Comparison of ENCODE assay signal across 8 cellular contexts in the genomic region with DNA sequence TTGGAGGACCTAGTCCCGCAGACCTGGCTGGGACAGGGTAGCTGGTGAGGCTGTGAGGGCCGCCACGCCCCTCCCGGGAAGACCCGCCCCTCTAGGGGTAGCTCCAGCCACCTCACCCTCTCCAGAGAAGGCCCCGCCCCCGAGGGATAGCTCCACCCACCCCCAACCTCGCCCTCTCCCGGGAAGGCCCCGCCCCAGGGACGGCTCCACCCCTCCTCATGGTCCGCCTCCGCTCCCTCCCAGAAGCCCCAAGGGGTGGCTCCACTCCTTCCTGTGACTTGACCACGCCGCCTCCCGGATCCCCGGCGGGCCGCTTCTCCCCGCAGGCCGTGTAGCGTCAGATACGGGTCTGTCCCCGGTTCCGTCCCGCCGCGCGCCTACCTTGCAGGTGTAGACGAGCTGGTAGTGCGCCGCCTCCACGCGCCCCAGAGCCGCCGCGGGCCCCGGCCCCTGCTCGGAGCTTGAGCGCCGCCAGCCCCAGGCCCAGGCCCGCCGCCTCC. TPM values are rescaled to one million over a fixed set of nuclear protein-coding genes. Genes with fewer than 3 reads are reported as not detected.
DNase-seq lines count a peak whose midpoint lies in the region; ATAC-seq and TF ChIP-seq lines count a peak whose summit lies in the region.

No MANE protein-coding gene starts in this region.

- H3K27ac ChIP-seq in SU-DHL-6 (ENCODE audit: low read depth, low read length): peak overlapping the region; percentile 82
- H3K27ac ChIP-seq in cardiac muscle cell: peak overlapping the region; percentile 15

- H3K4me3 Mint-ChIP-seq in activated naive CD8-positive, alpha-beta T cell treated with anti-CD3 and anti-CD28 coated beads, Interleukin-2, amount 50 U/mL, for 24 hours: peak overlapping the region; percentile 79
- H3K4me3 Mint-ChIP-seq in type B pancreatic cell: peak overlapping the region; percentile 89

- peak; percentile 85 for ATAC-seq in HG02610 (IDR thresholded peaks at IDR 0.05; ENCODE audit: unreplicated experiment)
- peak; percentile 83 for ATAC-seq in activated naive CD8-positive, alpha-beta T cell treated with anti-CD3 and anti-CD28 coated beads, Interleukin-2, amount 50 U/mL, for 24 hours

- H3K27me3 ChIP-seq in SU-DHL-6 (ENCODE audit: low read length) (no peaks in the 10 kb centered on the region), cardiac muscle cell (no peaks in the 10 kb centered on the region)

- no peaks in the 10 kb centered on the region for H4K20me1 ChIP-seq in SU-DHL-6 (ENCODE audit: low read depth, low read length)

- no peaks in the 10 kb centered on the region for H3K79me2 ChIP-seq in SU-DHL-6 (ENCODE audit: insufficient read depth, low read length)

- H3K4me1 ChIP-seq in cardiac muscle cell (ENCODE audit: low read depth): no peaks in the 10 kb centered on the region

- DNase-seq in GM12864 (ENCODE audit: low read depth): peak; percentile 75
- peak; percentile 76 for DNase-seq in NCI-H1092 (lab: John Stamatoyannopoulos, UW)
- DNase-seq in activated naive CD8-positive, alpha-beta T cell treated with anti-CD3 and anti-CD28 coated beads, Interleukin-2, amount 50 U/mL, for 24 hours: peak; percentile 99
- DNase-seq in cardiac muscle cell (ENCODE audit: low read depth in 1 of 2, low spot score in 1 of 2): peak; percentile 95 to 97
- DNase-seq in posterior cingulate gyrus: peak; percentile 88 to 99 (median 94)
- DNase-seq in type B pancreatic cell (ENCODE audit: extremely low spot score, unreplicated experiment): peak; percentile 97

- H3K36me3 Mint-ChIP-seq in activated naive CD8-positive, alpha-beta T cell treated with anti-CD3 and anti-CD28 coated beads, Interleukin-2, amount 50 U/mL, for 24 hours (ENCODE audit: low read depth): no peaks in the 10 kb centered on the region
- no peaks in the 10 kb centered on the region for H3K36me3 Mint-ChIP-seq in type B pancreatic cell

- H2AFZ ChIP-seq in SU-DHL-6 (ENCODE audit: low read depth, low read length, severe bottlenecking): no peak overlapping the region

- H3F3A ChIP-seq in SU-DHL-6 (ENCODE audit: insufficient read depth): no peaks in the 10 kb centered on the region

- no peaks in the 10 kb centered on the region for H3K9me2 ChIP-seq in SU-DHL-6 (replicated peaks; ENCODE audit: insufficient read depth, low read length)

- H3K4me1 Mint-ChIP-seq in activated naive CD8-positive, alpha-beta T cell treated with anti-CD3 and anti-CD28 coated beads, Interleukin-2, amount 50 U/mL, for 24 hours: peaks cover 6% of the 10 kb centered on the region
- peaks cover 6% of the 10 kb centered on the region for H3K4me1 Mint-ChIP-seq in type B pancreatic cell (ENCODE audit: unreplicated experiment)

- H3K27me3 Mint-ChIP-seq in activated naive CD8-positive, alpha-beta T cell treated with anti-CD3 and anti-CD28 coated beads, Interleukin-2, amount 50 U/mL, for 24 hours: no peaks in the 10 kb centered on the region
- no peaks in the 10 kb centered on the region for H3K27me3 Mint-ChIP-seq in type B pancreatic cell

- H3K9me3 ChIP-seq in SU-DHL-6 (ENCODE audit: insufficient read depth, low read length) (no peaks in the 10 kb centered on the region), cardiac muscle cell (ENCODE audit: low read depth) (no peaks in the 10 kb centered on the region)

- H3K36me3 ChIP-seq in SU-DHL-6 (ENCODE audit: low read length): no peaks in the 10 kb centered on the region
- H3K36me3 ChIP-seq in cardiac muscle cell: peaks cover 2% of the 10 kb centered on the region

- H3K4me3 ChIP-seq in GM12864 (ENCODE audit: low read depth, low read length) (peak overlapping the region; percentile 84), SU-DHL-6 (ENCODE audit: insufficient read depth, low read length, poor library complexity, severe bottlenecking) (peak overlapping the region; percentile 84), cardiac muscle cell (peak overlapping the region; percentile 68)

- no peaks in the 10 kb centered on the region for H3K9me3 Mint-ChIP-seq in activated naive CD8-positive, alpha-beta T cell treated with anti-CD3 and anti-CD28 coated beads, Interleukin-2, amount 50 U/mL, for 24 hours
- H3K9me3 Mint-ChIP-seq in type B pancreatic cell: no peaks in the 10 kb centered on the region

- peak overlapping the region; percentile 65 for H3K4me2 ChIP-seq in SU-DHL-6 (ENCODE audit: low read depth, low read length, poor library complexity, severe bottlenecking)

- peak overlapping the region; percentile 70 for H3K27ac Mint-ChIP-seq in activated naive CD8-positive, alpha-beta T cell treated with anti-CD3 and anti-CD28 coated beads, Interleukin-2, amount 50 U/mL, for 24 hours
- H3K27ac Mint-ChIP-seq in type B pancreatic cell: peak overlapping the region; percentile 70

- H3K9ac ChIP-seq in SU-DHL-6 (ENCODE audit: low read length): peak overlapping the region; percentile 88

- intact Hi-C loops in posterior cingulate gyrus (cut with DNase I): loop anchor here (1.0 to 5.0 kb wide), 3 partner anchors 24 to 51 kb away; a partner anchor contains a TSS

- no peak for TF ChIP-seq CTCF in GM12864 (IDR thresholded peaks at IDR 0.05; ENCODE audit: low read depth, low read length, missing control alignments)
- TF ChIP-seq CTCF in SU-DHL-6 (IDR thresholded peaks at IDR 0.05; ENCODE audit: insufficient read depth, low read length, poor library complexity, severe bottlenecking): no peak
- no peak for TF ChIP-seq CTCF in cardiac muscle cell (IDR thresholded peaks at IDR 0.05; ENCODE audit: low read depth, low read length)
- no peak for TF ChIP-seq CTCF in type B pancreatic cell (conservative IDR thresholded peaks at IDR 0.05)

RNA-seq across cellular contexts. Expression of a gene that starts 0.4 kb away (rescaled TPM):
- total RNA-seq in cardiac muscle cell: 28.0 and 45.4 TPM in 2 replicates
- 31.8 and 48.2 TPM in 2 replicates for polyA plus RNA-seq in cardiac muscle cell
- total RNA-seq in type B pancreatic cell (ENCODE audit: low replicate concordance): 10.4 and 14.0 TPM in 2 replicates

RNA-seq across cellular contexts. Expression of a gene that starts 10.3 kb away (rescaled TPM):
- 0.46 and 2.1 TPM in 2 replicates for total RNA-seq in cardiac muscle cell
- polyA plus RNA-seq in cardiac muscle cell: 2.1 TPM in 2 replicates
- total RNA-seq in type B pancreatic cell (ENCODE audit: low replicate concordance): 2.0 and 2.6 TPM in 2 replicates

RNA-seq across cellular contexts. Expression of a gene that starts 35.8 kb away (rescaled TPM):
- total RNA-seq in cardiac muscle cell: 88.3 and 116 TPM in 2 replicates
- polyA plus RNA-seq in cardiac muscle cell: 52.2 and 58.5 TPM in 2 replicates
- total RNA-seq in type B pancreatic cell (ENCODE audit: low replicate concordance): 29.2 and 56.2 TPM in 2 replicates

RNA-seq across cellular contexts. Expression of a gene that starts 36.8 kb away (rescaled TPM):
- total RNA-seq in cardiac muscle cell: 9.6 and 12.7 TPM in 2 replicates
- 7.7 and 8.7 TPM in 2 replicates for polyA plus RNA-seq in cardiac muscle cell
- 14.4 and 15.7 TPM in 2 replicates for total RNA-seq in type B pancreatic cell (ENCODE audit: low replicate concordance)

RNA-seq across cellular contexts. Expression of a gene that starts 47.3 kb away (rescaled TPM):
- 25.6 and 38.3 TPM in 2 replicates for total RNA-seq in cardiac muscle cell
- polyA plus RNA-seq in cardiac muscle cell: 25.5 and 30.2 TPM in 2 replicates
- 49.4 and 77.9 TPM in 2 replicates for total RNA-seq in type B pancreatic cell (ENCODE audit: low replicate concordance)

Comparison
In these comparisons a context has a peak if more than half of its experiments do, and no peak if none do; other contexts are left out.
1. Peak in every context shown above with its lines: DNase-seq, ATAC-seq, H3K4me3 ChIP-seq and H3K27ac ChIP-seq.